ENCODE assay signal across 8 cellular contexts in the genomic region with DNA sequence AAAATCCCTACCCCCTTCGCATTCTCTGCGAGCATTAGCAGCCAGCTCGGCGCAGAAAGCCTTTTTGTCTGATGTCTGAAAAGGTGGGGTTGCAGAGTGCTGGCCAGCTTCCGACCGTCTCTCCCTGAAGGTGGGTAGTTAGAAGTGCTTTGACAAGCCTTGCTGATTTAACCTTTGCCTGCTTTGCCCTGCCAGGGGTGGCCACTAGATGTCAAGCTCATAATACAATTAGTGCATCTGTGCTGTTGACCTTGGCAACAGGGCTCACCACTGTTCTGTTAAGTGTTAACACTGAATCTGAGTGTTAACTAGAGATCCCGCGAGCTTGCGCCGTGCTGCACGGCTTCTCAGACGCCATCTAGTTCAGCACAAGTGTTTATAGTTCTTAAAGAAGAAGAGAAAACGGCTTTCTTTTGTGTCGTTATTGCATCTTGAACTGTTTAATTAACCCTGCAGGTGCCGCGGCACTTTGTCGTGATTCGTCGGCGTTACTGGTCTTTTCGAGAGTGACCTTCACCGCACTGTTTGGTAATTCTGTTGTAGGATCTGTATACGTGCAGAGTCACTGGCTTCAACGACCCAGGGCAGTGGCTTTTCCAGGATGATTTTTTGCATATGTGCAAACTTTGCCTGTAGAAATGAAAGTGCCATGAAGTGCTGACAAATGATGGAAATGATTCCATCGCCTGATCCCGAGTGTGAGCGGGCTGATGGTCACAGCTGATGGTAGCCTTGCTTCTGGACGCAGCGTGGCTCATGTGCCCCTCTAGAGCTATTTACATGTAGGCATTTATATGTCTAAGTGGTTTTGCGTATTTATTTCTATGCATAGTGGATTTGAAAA. TPM values are rescaled to one million over a fixed set of nuclear protein-coding genes. Genes with fewer than 3 reads are reported as not detected.
DNase-seq lines count a peak whose midpoint lies in the region; ATAC-seq and TF ChIP-seq lines count a peak whose summit lies in the region.

No MANE protein-coding gene starts in this region.

- no peaks in the 10 kb centered on the region for H3K79me1 ChIP-seq in IMR-90 (ENCODE audit: low read depth in 1 of 2, low read length in 2 of 2)

- no peak for TF ChIP-seq POLR2A in breast epithelium (IDR thresholded peaks at IDR 0.05)
- no peak for TF ChIP-seq POLR2A in IMR-90 (IDR thresholded peaks at IDR 0.05; ENCODE audit: low read depth, low read length)

- 12% methylated on average over 13 of the region's 30 CpGs; no CpG with 5 or more reads in 1 of the 2 experiments for WGBS in IMR-90 (ENCODE audit: extremely low coverage in 2 of 2, insufficient read length in 1 of 2), 2 experiments

- H2AK9ac ChIP-seq in IMR-90 (replicated peaks; ENCODE audit: low read depth, low read length, poor library complexity): no peak overlapping the region

- peaks cover 0 to 4% of the 10 kb centered on the region in 2 donors for H3K4me1 ChIP-seq in breast epithelium
- no peaks in the 10 kb centered on the region for H3K4me1 ChIP-seq in IMR-90 (ENCODE audit: control insufficient read depth, insufficient read depth, low read length)
- peaks cover 59% of the 10 kb centered on the region for H3K4me1 ChIP-seq in iPS-20b (ENCODE audit: insufficient read depth, low read length)
- H3K4me1 ChIP-seq in ascending aorta: peaks cover 2 to 7% of the 10 kb centered on the region in 2 donors

- no peaks in the 10 kb centered on the region for H3K4me1 Mint-ChIP-seq in MCF 10A (ENCODE audit: insufficient read depth, unreplicated experiment)

- H2BK20ac ChIP-seq in IMR-90 (ENCODE audit: low read depth, low read length): no peak overlapping the region

- intact Hi-C loops in MCF 10A (cut with micrococcal nuclease): loop anchor here (5.0 kb wide), 2 partner anchors 217 to 392 kb away; no protein-coding TSS in a partner anchor
- intact Hi-C loops in breast epithelium (cut with DNase I; ENCODE audit: low total_unique reads): no loop called here
- intact Hi-C loops in IMR-90 (cut with micrococcal nuclease): loop anchor here (5.0 kb wide), 1 partner anchor 262 kb away; no protein-coding TSS in a partner anchor
- intact Hi-C loops in ascending aorta (cut with DNase I): no loop called here

- no peak overlapping the region for H3K9ac ChIP-seq in IMR-90 (ENCODE audit: low read depth, low read length)
- peak overlapping the region; percentile 33; the same call in 1 of the 2 replicates for H3K9ac ChIP-seq in iPS-20b (ENCODE audit: low read depth, low read length)

- H3K27me3 Mint-ChIP-seq in MCF 10A (ENCODE audit: insufficient read depth, unreplicated experiment): no peaks in the 10 kb centered on the region

- H3K4ac ChIP-seq in IMR-90 (ENCODE audit: low read depth, low read length): no peak overlapping the region

- H3K9me3 ChIP-seq in breast epithelium (no peaks in the 10 kb centered on the region), IMR-90 (ENCODE audit: control insufficient read depth, insufficient read depth, low read length) (peaks cover 6% of the 10 kb centered on the region; the same call in 1 of the 2 replicates), iPS-20b (ENCODE audit: insufficient read depth, low read depth, low read length) (no peaks in the 10 kb centered on the region), ascending aorta (no peaks in the 10 kb centered on the region)

- peak; percentile 31 for DNase-seq in MCF 10A (ENCODE audit: unreplicated experiment)
- DNase-seq in breast epithelium (ENCODE audit: low spot score in 2 of 2): no peak
- DNase-seq in IMR-90: no peak
- DNase-seq in SW480 (ENCODE audit: low spot score): peak; percentile 82
- no peak for DNase-seq in activated effector memory CD4-positive, alpha-beta T cell treated with anti-CD3 and anti-CD28 coated beads, Interleukin-2, amount 50 U/mL, for 16 hours
- no peak for DNase-seq in COLO829 (ENCODE audit: low spot score)
- DNase-seq in ascending aorta (ENCODE audit: low spot score in 2 of 2): no peak

- H3K27me3 ChIP-seq in breast epithelium: peaks cover 0 to 88% of the 10 kb centered on the region in 2 donors
- peaks cover 36% of the 10 kb centered on the region for H3K27me3 ChIP-seq in IMR-90 (ENCODE audit: control insufficient read depth, insufficient read depth, low read length)
- H3K27me3 ChIP-seq in iPS-20b (ENCODE audit: insufficient read depth, low read length): peaks cover 53% of the 10 kb centered on the region
- H3K27me3 ChIP-seq in ascending aorta: peaks cover 16% of the 10 kb centered on the region

- no peaks in the 10 kb centered on the region for H3K36me3 Mint-ChIP-seq in MCF 10A (ENCODE audit: insufficient read depth, unreplicated experiment)

- TF ChIP-seq RAD21 in IMR-90 (IDR thresholded peaks at IDR 0.05; ENCODE audit: low read length): no peak

- H3K9me3 Mint-ChIP-seq in MCF 10A (ENCODE audit: unreplicated experiment): no peaks in the 10 kb centered on the region

- H3K27ac Mint-ChIP-seq in MCF 10A (ENCODE audit: low read depth, unreplicated experiment): no peak overlapping the region

- H3K36me3 ChIP-seq in breast epithelium: no peaks in the 10 kb centered on the region
- no peaks in the 10 kb centered on the region for H3K36me3 ChIP-seq in IMR-90 (ENCODE audit: control insufficient read depth, insufficient read depth, low read length)
- H3K36me3 ChIP-seq in iPS-20b (ENCODE audit: insufficient read depth, low read depth, low read length): no peaks in the 10 kb centered on the region
- no peaks in the 10 kb centered on the region for H3K36me3 ChIP-seq in ascending aorta

- no peak overlapping the region for H3K4me3 Mint-ChIP-seq in MCF 10A (ENCODE audit: unreplicated experiment)

- CTCF ChIA-PET in MCF 10A (lab: Yijun Ruan, JAX) (interaction anchor here (0.6 to 3.8 kb wide), 17 partner anchors 10 to 1329 kb away, joined by 3 to 18 read pairs (median 4); no protein-coding TSS in a partner anchor), IMR-90 (lab: Yijun Ruan, JAX) (interaction anchor here (1.2 kb wide), 1 partner anchor 10 kb away, joined by 3 read pairs; no protein-coding TSS in a partner anchor)

- peak; percentile 37 for TF ChIP-seq CTCF in MCF 10A (IDR thresholded peaks at IDR 0.05; ENCODE audit: unreplicated experiment)
- TF ChIP-seq CTCF in breast epithelium (IDR thresholded peaks at IDR 0.05): peak in 1 of 3 donors; percentile 15
- 0 out of 2 replicates have a peak, but pooled peaks have one; percentile 5 for TF ChIP-seq CTCF in IMR-90 (conservative IDR thresholded peaks at IDR 0.05; ENCODE audit: low read depth, low read length)
- TF ChIP-seq CTCF in ascending aorta (IDR thresholded peaks at IDR 0.05): no peak

- ATAC-seq in IMR-90 (ENCODE audit: low read depth): peak; percentile 21; the same call in 1 of the 2 replicates

- H4K5ac ChIP-seq in IMR-90 (ENCODE audit: low read depth, low read length): no peak overlapping the region

- no peak overlapping the region for H4K91ac ChIP-seq in IMR-90 (ENCODE audit: insufficient read depth, low read depth, low read length)

- H3K4me2 ChIP-seq in IMR-90 (ENCODE audit: low read depth, low read length): peak overlapping the region; percentile 16; the same call in 1 of the 2 replicates

- no peak overlapping the region for H2BK120ac ChIP-seq in IMR-90 (ENCODE audit: low read depth, low read length)

- H3K23ac ChIP-seq in IMR-90 (ENCODE audit: low read depth, low read length): no peak overlapping the region

- BruUV-seq in MCF 10A (replicated peaks; lab: Mats Ljungman, UMichigan) (no TSS peak), IMR-90 (replicated peaks; lab: Mats Ljungman, UMichigan) (no TSS peak)

- no peaks in the 10 kb centered on the region for H4K20me1 ChIP-seq in IMR-90 (ENCODE audit: insufficient read depth, low read length)

- dilution Hi-C loops in IMR-90 (cut with HindIII; ENCODE audit: low sequenced_read_pairs, unreplicated experiment): no loop called here

- H2BK15ac ChIP-seq in IMR-90 (ENCODE audit: low read depth, low read length): no peak overlapping the region

- no peak overlapping the region for H3K56ac ChIP-seq in IMR-90 (ENCODE audit: extremely low read depth, insufficient read depth, low read length)

- no peak overlapping the region for H3K4me3 ChIP-seq in breast epithelium
- H3K4me3 ChIP-seq in IMR-90 (ENCODE audit: insufficient read depth, low read depth, low read length): no peak overlapping the region
- peak overlapping the region; percentile 82 for H3K4me3 ChIP-seq in iPS-20b (ENCODE audit: low read length)
- no peak overlapping the region for H3K4me3 ChIP-seq in ascending aorta

- H3K27ac ChIP-seq in breast epithelium (no peak overlapping the region), IMR-90 (ENCODE audit: insufficient read depth, low read length) (no peak overlapping the region), iPS-20b (ENCODE audit: low read length) (no peak overlapping the region), ascending aorta (no peak overlapping the region)

- in situ Hi-C loops in IMR-90 (cut with MboI; ENCODE audit: low sequenced_read_pairs): no loop called here

- H2AK5ac ChIP-seq in IMR-90 (ENCODE audit: low read depth, low read length): no peak overlapping the region

- no peaks in the 10 kb centered on the region for H3K9me1 ChIP-seq in IMR-90 (ENCODE audit: insufficient read depth, low read length)

- no peak overlapping the region for H4K8ac ChIP-seq in IMR-90 (ENCODE audit: low read depth in 2 of 2, low read length in 2 of 2)

- POLR2A ChIA-PET in MCF 10A (lab: Yijun Ruan, JAX): interaction anchor here (1.0 kb wide), 1 partner anchor 911 kb away, joined by 3 read pairs; no protein-coding TSS in a partner anchor
- POLR2A ChIA-PET in IMR-90 (lab: Charles Lee; ENCODE audit: unreplicated experiment): no interaction called here

- H2BK5ac ChIP-seq in IMR-90 (ENCODE audit: low read depth, low read length, poor library complexity, severe bottlenecking): no peak overlapping the region

- no peak overlapping the region for H2AFZ ChIP-seq in IMR-90 (replicated peaks; ENCODE audit: low read length, poor library complexity)

- H3K18ac ChIP-seq in IMR-90 (ENCODE audit: low read depth, low read length): no peak overlapping the region

- H3K14ac ChIP-seq in IMR-90 (replicated peaks; ENCODE audit: low read depth, low read length): no peak overlapping the region

TF ChIP-seq in IMR-90, 13 proteins besides CTCF, POLR2A, EP300 and RAD21 (continues in another document):
- TF ChIP-seq RFX5 (IDR thresholded peaks at IDR 0.05; ENCODE audit: low read depth, low read length): no peak
- TF ChIP-seq MAZ (IDR thresholded peaks at IDR 0.05; ENCODE audit: borderline replicate concordance, low read depth, low read length): no peak

RNA-seq across cellular contexts. Expression of a gene that starts 5.5 kb away (rescaled TPM):
- total RNA-seq in MCF 10A (2022) (not detected in 2 replicates), breast epithelium (not detected), IMR-90 (2012; rRNA removed) (not detected in 2 replicates), ascending aorta (not detected)
- not detected in 2 replicates for polyA plus RNA-seq in IMR-90 (2012; rRNA removed)
- polyA plus RNA-seq in IMR-90 (2012; cell fraction: cytosol; rRNA removed): not detected in 2 replicates
- not detected in 2 replicates for polyA plus RNA-seq in IMR-90 (2012; cell fraction: nucleus; rRNA removed; ENCODE audit: low replicate concordance)

Comparison
In these comparisons a context has a peak if more than half of its experiments do, and no peak if none do; other contexts are left out.
1. DNase-seq: peak in MCF 10A (single experiment) and SW480 (single experiment); none in breast epithelium (0 of 2), IMR-90 (single experiment), activated effector memory CD4-positive, alpha-beta T cell treated with anti-CD3 and anti-CD28 coated beads, Interleukin-2, amount 50 U/mL, for 16 hours (single experiment), COLO829 (single experiment) and ascending aorta (0 of 2).
2. intact Hi-C loops: an anchor here in MCF 10A (5.0 kb wide) and IMR-90 (5.0 kb wide); none called in breast epithelium and ascending aorta.
3. CTCF ChIP-seq: peak in MCF 10A (single experiment) and IMR-90 (single experiment); none in ascending aorta (0 of 3).